17 cellular contexts compared by ENCODE assay signal in the genomic region with DNA sequence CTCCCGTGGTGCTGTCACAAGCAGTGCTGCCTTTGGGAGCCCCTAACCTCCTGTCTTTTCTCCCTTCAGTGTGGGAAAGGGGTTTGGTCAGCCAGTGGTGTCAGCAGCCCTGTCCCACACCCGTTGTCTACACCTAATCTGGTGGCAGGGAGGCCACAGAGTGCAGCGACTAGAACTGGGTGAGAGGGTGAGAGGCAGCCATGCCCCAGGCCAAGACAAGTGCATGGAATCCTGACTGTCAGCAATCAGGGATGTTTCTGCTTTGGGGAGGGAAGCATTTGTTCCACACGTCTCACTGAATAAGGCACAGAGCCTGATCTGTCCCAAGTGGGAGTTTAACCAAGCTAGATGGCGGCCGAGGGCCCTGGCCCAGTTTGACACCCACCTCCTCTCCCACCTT. TPM values are rescaled to one million over a fixed set of nuclear protein-coding genes. Genes with fewer than 3 reads are reported as not detected.
DNase-seq lines count a peak whose midpoint lies in the region; ATAC-seq, FAIRE-seq and TF ChIP-seq lines count a peak whose summit lies in the region.
"Had no signal": no experiment of that assay in that cellular context is flagged by ENCODE, and none has a peak within 500 bp of the region (broad histone marks: within the 10 kb centered on the region; RNA-seq: fewer than 3 reads in every experiment).

No MANE protein-coding gene starts in this region.

- TF ChIP-seq CTCF in pancreas (IDR thresholded peaks at IDR 0.05) (no peak), dorsolateral prefrontal cortex (IDR thresholded peaks at IDR 0.05 in 54 of 56, conservative IDR thresholded peaks at IDR 0.05 in 2 of 56; ENCODE audit: low read depth in 1 of 56, partially characterized antibody in 56 of 56) (no peak)

- ATAC-seq in CD4-positive, CD25-positive, alpha-beta regulatory T cell (ENCODE audit: low read depth in 2 of 2): no peak
- ATAC-seq in activated T-helper 17 cell treated with anti-CD3 and anti-CD28 coated beads, Interleukin-2, amount 50 U/mL, for 72 hours (replicated peaks): no peak
- ATAC-seq in naive thymus-derived CD8-positive, alpha-beta T cell: no peak
- no peak for ATAC-seq in pancreas
- no peak for ATAC-seq in HG02798 (IDR thresholded peaks at IDR 0.05; ENCODE audit: poor library complexity, unreplicated experiment)
- ATAC-seq: Right ventricle myocardium inferior had no signal

- peak overlapping the region; percentile 99 for H3K4me3 Mint-ChIP-seq in T-helper 2 cell treated with Interferon-gamma antibody and Interleukin-4, amounts not matched to agents 5 μg/mL and 100 μg/mL, for 36 hours
- H3K4me3 Mint-ChIP-seq in CD4-positive, CD25-positive, alpha-beta regulatory T cell: peak overlapping the region; percentile 13 to 100 (median 64)
- H3K4me3 Mint-ChIP-seq in activated T-helper 17 cell treated with anti-CD3 and anti-CD28 coated beads, Interleukin-2, amount 50 U/mL, for 72 hours: peak overlapping the region; percentile 100
- peak overlapping the region in 6 of 10 donors; percentile 36 to 97 (median 62) for H3K4me3 Mint-ChIP-seq in naive thymus-derived CD8-positive, alpha-beta T cell

- no peak overlapping the region for H3K4me3 ChIP-seq in CD4-positive, CD25-positive, alpha-beta regulatory T cell (ENCODE audit: low read depth, low read length)
- H3K4me3 ChIP-seq in pancreas (no peak overlapping the region), dorsolateral prefrontal cortex (no peak overlapping the region)

- WGBS in pancreas, 2 donors: 64 to 74% methylated on average over 6 of the region's 6 CpGs

- no peak overlapping the region for H3K27ac ChIP-seq in CD4-positive, CD25-positive, alpha-beta regulatory T cell (ENCODE audit: insufficient read depth, low read length, poor library complexity, severe bottlenecking)
- no peak overlapping the region for H3K27ac ChIP-seq in pancreas
- H3K27ac ChIP-seq in dorsolateral prefrontal cortex: no peak overlapping the region
- H3K27ac ChIP-seq: VCaP had no signal

- no peaks in the 10 kb centered on the region for H3K9me3 ChIP-seq in CD4-positive, CD25-positive, alpha-beta regulatory T cell (ENCODE audit: control insufficient read depth in 2 of 2, low read length in 2 of 2)
- no peaks in the 10 kb centered on the region for H3K9me3 ChIP-seq in pancreas

- H3K36me3 Mint-ChIP-seq in T-helper 2 cell treated with Interferon-gamma antibody and Interleukin-4, amounts not matched to agents 5 μg/mL and 100 μg/mL, for 36 hours (ENCODE audit: low read depth): peaks cover 32% of the 10 kb centered on the region
- peaks cover 14% of the 10 kb centered on the region for H3K36me3 Mint-ChIP-seq in CD4-positive, CD25-positive, alpha-beta regulatory T cell
- H3K36me3 Mint-ChIP-seq in activated T-helper 17 cell treated with anti-CD3 and anti-CD28 coated beads, Interleukin-2, amount 50 U/mL, for 72 hours (ENCODE audit: low read depth): peaks cover 46% of the 10 kb centered on the region
- H3K36me3 Mint-ChIP-seq in naive thymus-derived CD8-positive, alpha-beta T cell: peaks cover 0 to 8% (median 5%) of the 10 kb centered on the region in 3 donors

- peaks cover 77% of the 10 kb centered on the region for H3K4me1 ChIP-seq in CD4-positive, CD25-positive, alpha-beta regulatory T cell (ENCODE audit: control insufficient read depth, insufficient read depth, low read length, poor library complexity, severe bottlenecking)
- peaks cover 0 to 29% (median 6%) of the 10 kb centered on the region in 3 donors for H3K4me1 ChIP-seq in pancreas

- no peak for FAIRE-seq in pancreas (lab: Jason Lieb, UNC)

- peaks cover 9% of the 10 kb centered on the region for H3K36me3 ChIP-seq in CD4-positive, CD25-positive, alpha-beta regulatory T cell (ENCODE audit: control insufficient read depth, insufficient read depth, low read length)
- H3K36me3 ChIP-seq in pancreas: no peaks in the 10 kb centered on the region

- no peaks in the 10 kb centered on the region for H3K27me3 ChIP-seq in CD4-positive, CD25-positive, alpha-beta regulatory T cell (ENCODE audit: control insufficient read depth, insufficient read depth, low read length)
- H3K27me3 ChIP-seq in pancreas (no peaks in the 10 kb centered on the region), dorsolateral prefrontal cortex (no peaks in the 10 kb centered on the region)

- no peak for DNase-seq in T-helper 2 cell treated with Interferon-gamma antibody and Interleukin-4, amounts not matched to agents 5 μg/mL and 100 μg/mL, for 36 hours (ENCODE audit: low spot score)
- DNase-seq in T-helper 2 cell (no peak), pancreas (no peak), dorsolateral prefrontal cortex (no peak)
- DNase-seq in CD4-positive, CD25-positive, alpha-beta regulatory T cell: no peak
- no peak for DNase-seq in naive thymus-derived CD8-positive, alpha-beta T cell
- DNase-seq: activated gamma-delta T cell; GF-D8; H9; NCI-H1436; NCI-H524 treated with DMSO at 0.1 percent for 48 hours; stimulated activated CD4-positive, alpha-beta T cell treated with anti-CD3 and anti-CD28 coated beads, Interleukin-1b, Interleukin-23, amount 100 ng/mL, for 48 hours; SW 1271 had no signal

- H3K27ac Mint-ChIP-seq in T-helper 2 cell treated with Interferon-gamma antibody and Interleukin-4, amounts not matched to agents 5 μg/mL and 100 μg/mL, for 36 hours: no peak overlapping the region
- peak overlapping the region; percentile 87 to 98 (median 92) for H3K27ac Mint-ChIP-seq in CD4-positive, CD25-positive, alpha-beta regulatory T cell
- H3K27ac Mint-ChIP-seq in activated T-helper 17 cell treated with anti-CD3 and anti-CD28 coated beads, Interleukin-2, amount 50 U/mL, for 72 hours: peak overlapping the region; percentile 100
- H3K27ac Mint-ChIP-seq in naive thymus-derived CD8-positive, alpha-beta T cell: peak overlapping the region; percentile 29 to 99 (median 94)

- H3K4me1 Mint-ChIP-seq in T-helper 2 cell treated with Interferon-gamma antibody and Interleukin-4, amounts not matched to agents 5 μg/mL and 100 μg/mL, for 36 hours (ENCODE audit: low read depth): peaks cover 61% of the 10 kb centered on the region
- peaks cover 27 to 85% (median 55%) of the 10 kb centered on the region in 4 donors for H3K4me1 Mint-ChIP-seq in CD4-positive, CD25-positive, alpha-beta regulatory T cell
- H3K4me1 Mint-ChIP-seq in activated T-helper 17 cell treated with anti-CD3 and anti-CD28 coated beads, Interleukin-2, amount 50 U/mL, for 72 hours: peaks cover 27% of the 10 kb centered on the region
- peaks cover 23 to 80% (median 67%) of the 10 kb centered on the region in 4 donors for H3K4me1 Mint-ChIP-seq in naive thymus-derived CD8-positive, alpha-beta T cell

- intact Hi-C loops in pancreas (cut with DNase I) (loop anchor here in 1 of 3 donors (10.0 kb wide), 1 partner anchor 63 kb away; no protein-coding TSS in a partner anchor), dorsolateral prefrontal cortex (cut with DNase I) (loop anchor here (5.0 to 10.0 kb wide), 3 partner anchors 157 to 917 kb away; partner anchors contain the start of genes ARMC5 (in 1 of the 2) and SETD1A (in 1 of the 2))

- POLR2A ChIA-PET in naive thymus-derived CD8-positive, alpha-beta T cell (lab: Charles Lee): interaction anchor here (0.6 to 4.6 kb wide), 2 partner anchors 413 to 851 kb away, joined by 3 to 25 read pairs; partner anchors contain the start of gene ARMC5

- H3K9me3 Mint-ChIP-seq in T-helper 2 cell treated with Interferon-gamma antibody and Interleukin-4, amounts not matched to agents 5 μg/mL and 100 μg/mL, for 36 hours: no peaks in the 10 kb centered on the region
- H3K9me3 Mint-ChIP-seq in CD4-positive, CD25-positive, alpha-beta regulatory T cell: peaks cover 0 to 2% (median 0%) of the 10 kb centered on the region in 7 donors
- no peaks in the 10 kb centered on the region for H3K9me3 Mint-ChIP-seq in activated T-helper 17 cell treated with anti-CD3 and anti-CD28 coated beads, Interleukin-2, amount 50 U/mL, for 72 hours
- H3K9me3 Mint-ChIP-seq in naive thymus-derived CD8-positive, alpha-beta T cell: no peaks in the 10 kb centered on the region

- H3K27me3 Mint-ChIP-seq in T-helper 2 cell treated with Interferon-gamma antibody and Interleukin-4, amounts not matched to agents 5 μg/mL and 100 μg/mL, for 36 hours (ENCODE audit: low read depth): peaks cover under 1% of the 10 kb centered on the region
- peaks cover 6% of the 10 kb centered on the region for H3K27me3 Mint-ChIP-seq in CD4-positive, CD25-positive, alpha-beta regulatory T cell
- no peaks in the 10 kb centered on the region for H3K27me3 Mint-ChIP-seq in activated T-helper 17 cell treated with anti-CD3 and anti-CD28 coated beads, Interleukin-2, amount 50 U/mL, for 72 hours
- H3K27me3 Mint-ChIP-seq in naive thymus-derived CD8-positive, alpha-beta T cell: no peaks in the 10 kb centered on the region

RNA-seq across cellular contexts. Expression of gene ZNF267, which starts 1.4 kb away (rescaled TPM):
- total RNA-seq in CD4-positive, CD25-positive, alpha-beta regulatory T cell: 71.3 TPM
- 10 to 100 TPM; 13.9 to 18.8 (median 15.9) TPM for polyA plus RNA-seq in CD4-positive, CD25-positive, alpha-beta regulatory T cell
- 100 to 1,000 TPM in 1 of 2 donors, 10 to 100 TPM in 1; 73.8 to 168 TPM for total RNA-seq in activated T-helper 17 cell treated with anti-CD3 and anti-CD28 coated beads, Interleukin-2, amount 50 U/mL, for 72 hours
- 10 to 100 TPM; 48.1 to 49.2 TPM for total RNA-seq in naive thymus-derived CD8-positive, alpha-beta T cell
- 1 to 10 TPM; 7.3 to 8.1 (median 8.0) TPM for polyA plus RNA-seq in naive thymus-derived CD8-positive, alpha-beta T cell
- total RNA-seq in pancreas (10 to 100 TPM in 1 of 6 donors, 1 to 10 TPM in 5; 3.6 to 13.8 (median 6.0) TPM), dorsolateral prefrontal cortex (10 to 100 TPM in 82 of 120 experiments, 1 to 10 TPM in 38; 6.4 to 23.6 (median 11.4) TPM)
- polyA plus RNA-seq in pancreas: 1 to 10 TPM; 1.2 to 3.2 TPM
